ENCODE assay signal across 15 cellular contexts in the genomic region with DNA sequence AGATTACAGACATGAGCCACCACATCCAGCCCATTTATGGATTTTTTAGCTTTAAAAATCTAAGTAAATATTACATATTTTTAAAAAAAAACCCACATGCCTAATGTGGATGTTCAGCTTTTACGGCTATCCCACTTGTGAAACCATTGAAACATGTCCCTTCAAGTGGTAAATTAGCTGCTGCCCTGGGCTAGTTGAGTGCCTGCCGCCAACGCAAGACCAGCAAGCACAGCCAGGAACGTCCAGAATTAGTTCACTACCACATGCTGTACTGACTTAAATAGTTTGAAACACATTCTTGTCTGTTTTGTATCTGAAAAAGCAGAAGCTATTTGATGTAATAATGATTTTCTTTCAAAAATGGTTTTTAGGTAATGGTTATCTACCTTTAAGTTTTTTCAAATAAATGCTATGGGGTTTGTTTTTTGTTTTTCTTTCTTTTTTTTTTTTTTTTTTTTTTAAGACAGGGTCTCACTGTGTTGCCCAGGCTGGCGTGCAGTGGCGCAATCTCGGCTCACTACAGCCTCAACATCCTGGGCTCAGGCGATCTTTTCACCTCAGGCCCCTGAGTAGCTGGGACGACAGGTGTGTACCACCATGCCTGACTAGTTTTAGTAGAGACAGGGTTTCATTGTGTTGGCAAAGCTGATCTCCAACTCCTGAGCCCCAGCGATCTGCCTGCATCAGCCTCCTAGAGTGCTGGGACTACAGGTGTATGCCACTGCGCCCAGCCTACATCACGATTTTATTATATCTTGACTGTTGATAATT. TPM values are rescaled to one million over a fixed set of nuclear protein-coding genes. Genes with fewer than 3 reads are reported as not detected.
DNase-seq lines count a peak whose midpoint lies in the region; ATAC-seq, FAIRE-seq and TF ChIP-seq lines count a peak whose summit lies in the region.
"Had no signal": no experiment of that assay in that cellular context is flagged by ENCODE, and none has a peak within 500 bp of the region (broad histone marks: within the 10 kb centered on the region; RNA-seq: fewer than 3 reads in every experiment).

No MANE protein-coding gene starts in this region.

- peaks cover 0 to 33% (median 9%) of the 10 kb centered on the region in 4 donors for H3K36me3 ChIP-seq in upper lobe of left lung

- H3K27me3 Mint-ChIP-seq in activated naive CD4-positive, alpha-beta T cell treated with anti-CD3 and anti-CD28 coated beads, Interleukin-2, amount 50 U/mL, for 24 hours, result no peaks in the 10 kb centered on the region
- H3K27me3 Mint-ChIP-seq in type B pancreatic cell, result no peaks in the 10 kb centered on the region
- H3K27me3 Mint-ChIP-seq: dendritic cell treated with granulocyte-macrophage colony-stimulating factor and Interleukin-4, amounts not matched to agents 40 ng/mL and 50 ng/mL, for 4 days had no signal

- WGBS in upper lobe of left lung, 2 donors, result 88 to 90% methylated on average over 12 of the region's 12 CpGs

- no peaks in the 10 kb centered on the region for H3K9me3 ChIP-seq in upper lobe of left lung

- no peak for TF ChIP-seq EP300 in upper lobe of left lung (IDR thresholded peaks at IDR 0.05)

- no peak for DNase-seq in activated naive CD4-positive, alpha-beta T cell treated with anti-CD3 and anti-CD28 coated beads, Interleukin-2, amount 50 U/mL, for 16 hours
- peak; percentile 25 for DNase-seq in NCI-H2227 treated with DMSO at 0.1 percent for 48 hours (lab: John Stamatoyannopoulos, UW)
- DNase-seq in cardiac septum (ENCODE audit: low spot score), result peak; percentile 79
- DNase-seq in type B pancreatic cell (ENCODE audit: extremely low spot score, unreplicated experiment), result no peak
- DNase-seq in AG08395 (ENCODE audit: low spot score), result no peak
- no peak for DNase-seq in H54 (ENCODE audit: insufficient read length, low spot score)
- no peak for DNase-seq in upper lobe of left lung
- DNase-seq: activated CD4-positive, alpha-beta T cell treated with anti-CD3 and anti-CD28 coated beads for 48 hours; activated T-cell treated with anti-CD3 and anti-CD28 coated beads, Interleukin-2, amount 50 U/mL, for 48 hours; mesenchymal stem cell; NCI-H774; occipital lobe; RPMI8226 had no signal

- peaks cover 9% of the 10 kb centered on the region for H3K4me1 Mint-ChIP-seq in activated naive CD4-positive, alpha-beta T cell treated with anti-CD3 and anti-CD28 coated beads, Interleukin-2, amount 50 U/mL, for 24 hours
- peaks cover 13% of the 10 kb centered on the region for H3K4me1 Mint-ChIP-seq in type B pancreatic cell (ENCODE audit: unreplicated experiment)

- no peak overlapping the region for H3K27ac ChIP-seq in upper lobe of left lung

- no peak for ATAC-seq in upper lobe of left lung (ENCODE audit: low FRiP score in 2 of 2)

- H3K9me3 Mint-ChIP-seq in activated naive CD4-positive, alpha-beta T cell treated with anti-CD3 and anti-CD28 coated beads, Interleukin-2, amount 50 U/mL, for 24 hours, result no peaks in the 10 kb centered on the region
- H3K9me3 Mint-ChIP-seq in type B pancreatic cell, result no peaks in the 10 kb centered on the region
- H3K9me3 Mint-ChIP-seq: dendritic cell treated with granulocyte-macrophage colony-stimulating factor and Interleukin-4, amounts not matched to agents 40 ng/mL and 50 ng/mL, for 4 days had no signal

- intact Hi-C loops in cardiac septum (cut with DNase I), result no loop called here

- TF ChIP-seq CTCF in type B pancreatic cell (conservative IDR thresholded peaks at IDR 0.05) (no peak), upper lobe of left lung (IDR thresholded peaks at IDR 0.05) (no peak)

- no peak overlapping the region for H3K4me3 Mint-ChIP-seq in activated naive CD4-positive, alpha-beta T cell treated with anti-CD3 and anti-CD28 coated beads, Interleukin-2, amount 50 U/mL, for 24 hours
- no peak overlapping the region for H3K4me3 Mint-ChIP-seq in type B pancreatic cell
- H3K4me3 Mint-ChIP-seq: dendritic cell treated with granulocyte-macrophage colony-stimulating factor and Interleukin-4, amounts not matched to agents 40 ng/mL and 50 ng/mL, for 4 days had no signal

- H3K27ac Mint-ChIP-seq in activated naive CD4-positive, alpha-beta T cell treated with anti-CD3 and anti-CD28 coated beads, Interleukin-2, amount 50 U/mL, for 24 hours, result peak overlapping the region; percentile 68
- peak overlapping the region; percentile 54 for H3K27ac Mint-ChIP-seq in type B pancreatic cell
- H3K27ac Mint-ChIP-seq: dendritic cell treated with granulocyte-macrophage colony-stimulating factor and Interleukin-4, amounts not matched to agents 40 ng/mL and 50 ng/mL, for 4 days had no signal

- no peak for FAIRE-seq in H54 (lab: Jason Lieb, UNC)

- H3K4me1 ChIP-seq in upper lobe of left lung, result peaks cover 0 to 5% (median 0%) of the 10 kb centered on the region in 4 donors

- H3K36me3 Mint-ChIP-seq in activated naive CD4-positive, alpha-beta T cell treated with anti-CD3 and anti-CD28 coated beads, Interleukin-2, amount 50 U/mL, for 24 hours, result peaks cover 13% of the 10 kb centered on the region
- H3K36me3 Mint-ChIP-seq in type B pancreatic cell, result peaks cover 18% of the 10 kb centered on the region

- TF ChIP-seq POLR2A in H54 (IDR thresholded peaks at IDR 0.05; ENCODE audit: low read depth, low read length), result no peak
- TF ChIP-seq POLR2A in upper lobe of left lung (IDR thresholded peaks at IDR 0.05), result no peak

- no peaks in the 10 kb centered on the region for H3K27me3 ChIP-seq in upper lobe of left lung

- H3K4me3 ChIP-seq in upper lobe of left lung, result no peak overlapping the region

RNA-seq across cellular contexts. Expression of a gene that starts 57.0 kb away (rescaled TPM):
- total RNA-seq in cardiac septum (not detected), type B pancreatic cell (ENCODE audit: low replicate concordance) (4.7 and 14.0 TPM in 2 replicates), upper lobe of left lung (10 to 100 TPM in 3 of 6 donors, 1 to 10 TPM in 3; 5.9 to 12.6 (median 10.0) TPM)
- total RNA-seq: occipital lobe had no signal

Comparison
In these comparisons a context has a peak if more than half of its experiments do, and no peak if none do; other contexts are left out.
1. DNase-seq: peak in NCI-H2227 treated with DMSO at 0.1 percent for 48 hours (single experiment) and cardiac septum (single experiment); none in activated naive CD4-positive, alpha-beta T cell treated with anti-CD3 and anti-CD28 coated beads, Interleukin-2, amount 50 U/mL, for 16 hours (single experiment), type B pancreatic cell (single experiment), AG08395 (single experiment), H54 (single experiment) and upper lobe of left lung (0 of 2).